Comparison of ENCODE assay signal across 10 cellular contexts in genomic region chr11:35337136-35337918, GRCh38.
DNase-seq lines count a peak whose midpoint lies in the region; ATAC-seq, FAIRE-seq and TF ChIP-seq lines count a peak whose summit lies in the region.
"Had no signal": no experiment of that assay in that cellular context is flagged by ENCODE, and none has a peak within 500 bp of the region (broad histone marks: within the 10 kb centered on the region; RNA-seq: fewer than 3 reads in every experiment).

No MANE protein-coding gene starts in this region.

- H3K4me3 ChIP-seq in endothelial cell of umbilical vein (replicated peaks in 1 of 3; ENCODE audit: insufficient read depth in 1 of 3, low read depth in 1 of 3, low read length in 3 of 3), result no peak overlapping the region
- H3K4me3 ChIP-seq: heart right ventricle had no signal

- peak; percentile 98 for DNase-seq in GM04503 (ENCODE audit: low read depth)
- DNase-seq in NCI-H446 treated with DMSO at 0.1 percent for 48 hours (lab: John Stamatoyannopoulos, UW), result peak; percentile 64
- DNase-seq in endothelial cell of umbilical vein (ENCODE audit: low read depth, low spot score), result peak; percentile 52
- peak; percentile 17 for DNase-seq in pulmonary artery endothelial cell (ENCODE audit: low read depth, low spot score)
- DNase-seq in NCI-H2171 (lab: John Stamatoyannopoulos, UW), result no peak
- DNase-seq in NCI-H2029 (lab: John Stamatoyannopoulos, UW), result no peak
- DNase-seq in NCI-H510A (lab: John Stamatoyannopoulos, UW), result no peak
- DNase-seq: heart right ventricle had no signal

- H3K36me3 ChIP-seq in endothelial cell of umbilical vein (ENCODE audit: control insufficient read depth in 2 of 2, extremely low read depth in 1 of 2, insufficient read depth in 2 of 2, low read length in 2 of 2), result no peaks in the 10 kb centered on the region
- H3K36me3 ChIP-seq: heart right ventricle had no signal

- H3K27me3 ChIP-seq in endothelial cell of umbilical vein (ENCODE audit: control insufficient read depth in 2 of 2, insufficient read depth in 2 of 2, low read length in 2 of 2), result no peaks in the 10 kb centered on the region
- H3K27me3 ChIP-seq: heart right ventricle had no signal

- TF ChIP-seq POLR2A in endothelial cell of umbilical vein (IDR thresholded peaks at IDR 0.05; ENCODE audit: low read depth, low read length), result no peak

- intact Hi-C loops in endothelial cell of umbilical vein (cut with micrococcal nuclease), result no loop called here

- no peaks in the 10 kb centered on the region for H3K79me2 ChIP-seq in endothelial cell of umbilical vein (ENCODE audit: control insufficient read depth, insufficient read depth, low read length)

- CTCF ChIA-PET in endothelial cell of umbilical vein (lab: Charles Lee), result interaction anchor here (1.0 to 2.0 kb wide), 2 partner anchors 11 to 34 kb away, joined by 3 to 8 read pairs; no protein-coding TSS in a partner anchor

- H4K20me1 ChIP-seq in endothelial cell of umbilical vein (replicated peaks; ENCODE audit: control insufficient read depth, extremely low read depth, insufficient read depth, low read length), result no peaks in the 10 kb centered on the region

- peak; percentile 66 for FAIRE-seq in endothelial cell of umbilical vein (lab: Jason Lieb, UNC)
- FAIRE-seq: H1 had no signal

- TF ChIP-seq CTCF in endothelial cell of umbilical vein (IDR thresholded peaks at IDR 0.05; ENCODE audit: extremely low read depth in 1 of 2, insufficient read depth in 1 of 2, low read depth in 1 of 2, low read length in 2 of 2), result no peak

- dilution Hi-C loops in endothelial cell of umbilical vein (cut with MboI; ENCODE audit: extremely low pct_ligation_motif_present, low sequenced_read_pairs), result no loop called here

- H3K9me3 ChIP-seq in endothelial cell of umbilical vein (replicated peaks; ENCODE audit: control insufficient read depth, insufficient read depth, low read length), result no peaks in the 10 kb centered on the region

- H3K4me1 ChIP-seq in endothelial cell of umbilical vein (ENCODE audit: control insufficient read depth, extremely low read depth, insufficient read depth, low read length), result no peaks in the 10 kb centered on the region

- POLR2A ChIA-PET in endothelial cell of umbilical vein (lab: Charles Lee), result no interaction called here

- ATAC-seq in GM21576 (IDR thresholded peaks at IDR 0.05; ENCODE audit: unreplicated experiment), result no peak

- H3K9ac ChIP-seq in endothelial cell of umbilical vein (replicated peaks; ENCODE audit: extremely low read depth, insufficient read depth, low read length), result no peak overlapping the region

- BruUV-seq in endothelial cell of umbilical vein (replicated peaks; lab: Mats Ljungman, UMichigan), result no TSS peak

- no peaks in the 10 kb centered on the region for H3K9me1 ChIP-seq in endothelial cell of umbilical vein (replicated peaks; ENCODE audit: control insufficient read depth, extremely low read depth, insufficient read depth, low read length)

- H3K4me2 ChIP-seq in endothelial cell of umbilical vein (ENCODE audit: insufficient read depth, low read length), result no peak overlapping the region

- H2AFZ ChIP-seq in endothelial cell of umbilical vein (ENCODE audit: low read depth, low read length), result no peak overlapping the region

- H3K27ac ChIP-seq in endothelial cell of umbilical vein (ENCODE audit: insufficient read depth, low read depth, low read length), result no peak overlapping the region

TF ChIP-seq in endothelial cell of umbilical vein, 7 proteins besides CTCF, POLR2A, EP300 and RAD21:
- no peak for TF ChIP-seq MAX (IDR thresholded peaks at IDR 0.05; ENCODE audit: insufficient read depth, insufficient read length)
- no peak for TF ChIP-seq MYC (IDR thresholded peaks at IDR 0.05; ENCODE audit: low read depth, low read length)
- peak; percentile 14 for TF ChIP-seq POLR2AphosphoS5 (IDR thresholded peaks at IDR 0.05; ENCODE audit: insufficient read depth, low read depth, low read length)
- TF ChIP-seq EZH2 (IDR thresholded peaks at IDR 0.05; ENCODE audit: borderline replicate concordance, low read depth, low read length, severe bottlenecking), result no peak
- TF ChIP-seq FOS (IDR thresholded peaks at IDR 0.05; ENCODE audit: borderline replicate concordance, insufficient read depth, low read length), result peak; percentile 99
- TF ChIP-seq JUN (IDR thresholded peaks at IDR 0.05; ENCODE audit: borderline replicate concordance, insufficient read depth, insufficient read length, low read depth), result peak; percentile 73
- no peak for TF ChIP-seq GATA2 (IDR thresholded peaks at IDR 0.05; ENCODE audit: insufficient read depth, insufficient read length, low read depth, low read length)

Comparison
In these comparisons a context has a peak if more than half of its experiments do, and no peak if none do; other contexts are left out.
1. DNase-seq: peak in GM04503 (single experiment), NCI-H446 treated with DMSO at 0.1 percent for 48 hours (single experiment), endothelial cell of umbilical vein (single experiment) and pulmonary artery endothelial cell (single experiment); none in NCI-H2171 (single experiment), NCI-H2029 (single experiment) and NCI-H510A (single experiment).